In the genomic region with DNA sequence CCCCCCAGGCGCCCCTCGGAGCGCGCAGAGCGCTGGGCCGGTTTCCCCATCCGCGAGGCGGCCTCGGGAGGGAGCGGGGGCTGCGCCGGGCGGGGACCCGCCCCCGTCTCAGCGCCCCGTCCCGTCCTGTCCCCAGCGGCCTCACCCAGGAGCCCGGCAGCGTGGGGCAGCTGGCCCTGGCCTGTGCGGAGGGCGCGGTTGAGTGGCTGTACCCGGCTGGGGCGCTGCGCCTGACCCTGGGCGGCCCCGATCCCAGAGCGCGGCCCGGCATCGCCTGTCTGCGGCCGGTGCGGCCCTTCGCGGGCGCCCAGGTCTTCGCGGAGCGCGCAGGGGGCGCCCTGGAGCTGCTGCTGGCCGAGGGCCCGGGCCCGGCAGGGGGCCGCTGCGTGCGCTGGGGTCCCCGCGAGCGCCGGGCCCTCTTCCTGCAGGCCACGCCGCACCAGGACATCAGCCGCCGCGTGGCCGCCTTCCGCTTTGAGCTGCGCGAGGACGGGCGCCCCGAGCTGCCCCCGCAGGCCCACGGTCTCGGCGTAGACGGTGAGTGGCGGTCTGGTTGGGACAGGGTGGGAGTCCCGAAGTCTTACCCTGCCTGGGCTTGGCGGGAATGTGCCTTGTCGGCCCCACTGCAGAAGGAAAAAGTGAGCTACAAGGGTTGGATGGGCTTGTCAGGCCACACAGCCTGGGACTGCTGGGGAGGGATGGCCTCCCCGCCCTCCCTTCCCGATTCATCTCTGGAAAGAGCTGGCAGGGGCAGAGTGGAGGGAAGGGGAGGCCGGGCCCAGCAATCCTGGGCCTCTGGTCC, we compare ENCODE assay signal across 1 cellular context.
TF ChIP-seq lines count a peak whose summit lies in the region.

No MANE protein-coding gene starts in this region.

TF ChIP-seq in K562, 482 proteins besides CTCF, POLR2A, EP300 and RAD21 (continued from another document):
- peak; percentile 7; the same call in 1 of the 2 replicates for TF ChIP-seq ZBTB9 (CRISPR knock-in tag; IDR thresholded peaks at IDR 0.05)
- TF ChIP-seq ZNF146 (CRISPR knock-in tag; IDR thresholded peaks at IDR 0.05; ENCODE audit: unreplicated experiment), result no peak
- peak; percentile 42; the same call in 1 of the 2 replicates for TF ChIP-seq MTA3 (IDR thresholded peaks at IDR 0.05; ENCODE audit: borderline replicate concordance)
- TF ChIP-seq MAZ (CRISPR knock-in tag; conservative IDR thresholded peaks at IDR 0.05 in 1 of 2, IDR thresholded peaks at IDR 0.05 in 1 of 2), result peak in 1 of 2 experiments; percentile 65; a peak in 2 of 4 replicates
- TF ChIP-seq SIN3A (IDR thresholded peaks at IDR 0.05; ENCODE audit: borderline replicate concordance in 2 of 2, control insufficient read depth in 1 of 2, low read depth in 2 of 2, low read length in 2 of 2), result no peak
- TF ChIP-seq ESRRB (CRISPR knock-in tag; IDR thresholded peaks at IDR 0.05; ENCODE audit: borderline replicate concordance), result no peak
- no peak for TF ChIP-seq ZNF324 (CRISPR knock-in tag; IDR thresholded peaks at IDR 0.05)
- TF ChIP-seq, protein P1, sequence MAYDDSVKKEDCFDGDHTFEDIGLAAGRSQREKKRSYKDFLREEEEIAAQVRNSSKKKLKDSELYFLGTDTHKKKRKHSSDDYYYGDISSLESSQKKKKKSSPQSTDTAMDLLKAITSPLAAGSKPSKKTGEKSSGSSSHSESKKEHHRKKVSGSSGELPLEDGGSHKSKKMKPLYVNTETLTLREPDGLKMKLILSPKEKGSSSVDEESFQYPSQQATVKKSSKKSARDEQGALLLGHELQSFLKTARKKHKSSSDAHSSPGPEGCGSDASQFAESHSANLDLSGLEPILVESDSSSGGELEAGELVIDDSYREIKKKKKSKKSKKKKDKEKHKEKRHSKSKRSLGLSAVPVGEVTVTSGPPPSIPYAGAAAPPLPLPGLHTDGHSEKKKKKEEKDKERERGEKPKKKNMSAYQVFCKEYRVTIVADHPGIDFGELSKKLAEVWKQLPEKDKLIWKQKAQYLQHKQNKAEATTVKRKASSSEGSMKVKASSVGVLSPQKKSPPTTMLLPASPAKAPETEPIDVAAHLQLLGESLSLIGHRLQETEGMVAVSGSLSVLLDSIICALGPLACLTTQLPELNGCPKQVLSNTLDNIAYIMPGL (CRISPR knock-in tag; IDR thresholded peaks at IDR 0.05), result no peak
- 0 out of 2 replicates have a peak, but pooled peaks have one; percentile 7 for TF ChIP-seq CBX1 (IDR thresholded peaks at IDR 0.05; ENCODE audit: low read depth)
- 0 out of 2 replicates have a peak, but pooled peaks have one; percentile 35 for TF ChIP-seq GABPA (tag; conservative IDR thresholded peaks at IDR 0.05; ENCODE audit: low read depth)
- TF ChIP-seq RBM22 (IDR thresholded peaks at IDR 0.05; ENCODE audit: low read depth, low read length, poor library complexity, severe bottlenecking), result no peak
- TF ChIP-seq ELF1 (tag; IDR thresholded peaks at IDR 0.05), result no peak
- no peak for TF ChIP-seq ZNF239 (CRISPR knock-in tag; IDR thresholded peaks at IDR 0.05)
- TF ChIP-seq RFX7 (CRISPR knock-in tag; IDR thresholded peaks at IDR 0.05), result no peak
- no peak for TF ChIP-seq GTF2E2 (tag; IDR thresholded peaks at IDR 0.05)
- TF ChIP-seq SP1 (CRISPR knock-in tag; IDR thresholded peaks at IDR 0.05), result no peak
